In the genomic region with DNA sequence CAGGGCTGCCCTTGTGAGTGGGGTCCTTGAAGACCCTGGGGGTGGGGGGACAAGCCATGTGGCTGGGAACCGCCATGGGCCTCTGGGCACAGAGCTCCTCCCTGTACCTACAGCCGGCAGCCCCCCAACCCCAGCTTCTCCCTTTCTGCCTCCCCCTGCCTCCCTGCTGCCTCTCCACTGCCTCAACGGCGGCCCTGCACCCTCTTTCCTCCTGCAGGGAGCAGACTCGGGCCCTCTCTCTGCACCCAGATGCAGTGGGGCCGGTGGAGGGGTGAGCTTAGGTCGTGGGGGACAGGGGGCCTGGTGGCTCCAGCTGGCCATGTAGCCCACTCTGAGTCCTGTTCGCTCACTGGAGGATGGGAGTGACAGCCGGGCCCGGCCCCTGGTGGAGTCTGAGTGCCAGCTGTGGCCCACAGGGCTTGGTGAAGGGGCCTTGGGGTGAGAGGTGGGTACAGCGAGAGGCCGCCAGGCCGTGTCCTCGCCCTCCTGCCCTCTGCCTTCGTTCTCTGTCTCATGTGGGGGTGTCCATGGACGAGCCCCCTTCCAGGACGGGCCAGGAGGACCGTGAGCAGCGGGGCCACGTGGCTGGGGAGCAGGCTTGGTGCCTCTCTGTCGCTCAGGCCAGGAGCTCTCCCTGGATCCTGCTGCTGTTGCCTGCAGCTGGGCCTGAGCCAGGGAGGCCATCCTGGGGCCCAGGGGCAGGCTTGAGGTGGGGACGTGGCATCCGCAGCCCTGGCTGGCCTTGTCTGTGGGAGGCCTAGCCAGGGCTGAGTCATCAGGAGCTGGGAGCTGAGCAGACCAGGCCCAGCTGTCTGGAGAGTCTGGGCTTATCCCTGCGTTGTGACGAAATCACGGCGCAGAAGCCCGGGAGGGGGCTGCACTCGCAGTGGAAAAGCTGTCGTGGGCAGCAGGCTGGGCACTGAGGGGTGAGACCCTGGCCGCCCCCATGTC, we compare ENCODE assay signal across 12 cellular contexts.
DNase-seq lines count a peak whose midpoint lies in the region; ATAC-seq, FAIRE-seq and TF ChIP-seq lines count a peak whose summit lies in the region.
"Had no signal": no experiment of that assay in that cellular context is flagged by ENCODE, and none has a peak within 500 bp of the region (broad histone marks: within the 10 kb centered on the region; RNA-seq: fewer than 3 reads in every experiment).

No MANE protein-coding gene starts in this region.

- no peaks in the 10 kb centered on the region for H3K36me3 ChIP-seq in brain microvascular endothelial cell (replicated peaks)

- no peaks in the 10 kb centered on the region for H3K4me1 Mint-ChIP-seq in CD14-positive monocyte
- H3K4me1 Mint-ChIP-seq: activated T-helper 17 cell treated with anti-CD3 and anti-CD28 coated beads, Interleukin-2, amount 50 U/mL, for 72 hours; B cell had no signal

- H3K9me3 Mint-ChIP-seq in CD14-positive monocyte: peaks cover 0 to 7% (median 3%) of the 10 kb centered on the region in 7 donors
- H3K9me3 Mint-ChIP-seq: activated T-helper 17 cell treated with anti-CD3 and anti-CD28 coated beads, Interleukin-2, amount 50 U/mL, for 72 hours had no signal

- peaks cover 23 to 37% (median 28%) of the 10 kb centered on the region in 3 donors for H3K27me3 Mint-ChIP-seq in CD14-positive monocyte (ENCODE audit: low read depth in 3 of 3)

- in situ Hi-C loops in brain microvascular endothelial cell (cut with HindIII; ENCODE audit: low pct_ligation_motif_present, low sequenced_read_pairs): no loop called here

- peak; percentile 92 for FAIRE-seq in urothelium cell line (lab: Jason Lieb, UNC)
- FAIRE-seq: keratinocyte had no signal

- DNase-seq in NCI-H82 (lab: John Stamatoyannopoulos, UW) (peak; percentile 66), NCI-H82 treated with DMSO at 0.1 percent for 48 hours (lab: John Stamatoyannopoulos, UW; ENCODE audit: unreplicated experiment) (no peak), brain microvascular endothelial cell (peak; percentile 94), kidney tubule cell (ENCODE audit: low spot score) (peak; percentile 80), urothelium cell line (ENCODE audit: low spot score) (peak; percentile 99), CD14-positive monocyte (ENCODE audit: low spot score) (no peak), DMS79 (lab: John Stamatoyannopoulos, UW) (no peak)
- DNase-seq: NCI-H524 treated with DMSO at 0.1 percent for 48 hours had no signal

- H3K4me3 Mint-ChIP-seq in CD14-positive monocyte: peak overlapping the region in 1 of 2 donors; percentile 83
- H3K4me3 Mint-ChIP-seq: activated T-helper 17 cell treated with anti-CD3 and anti-CD28 coated beads, Interleukin-2, amount 50 U/mL, for 72 hours; B cell had no signal

- H3K4me3 ChIP-seq in brain microvascular endothelial cell (ENCODE audit: low read depth, low read length): no peak overlapping the region

- peaks cover 8% of the 10 kb centered on the region for H3K27me3 ChIP-seq in brain microvascular endothelial cell (replicated peaks)

- ATAC-seq in GM21381 (IDR thresholded peaks at IDR 0.05; ENCODE audit: unreplicated experiment): no peak
- ATAC-seq: activated T-helper 17 cell treated with anti-CD3 and anti-CD28 coated beads, Interleukin-2, amount 50 U/mL, for 72 hours had no signal

- intact Hi-C loops in CD14-positive monocyte (cut with micrococcal nuclease): no loop called here

- H3K27ac Mint-ChIP-seq in CD14-positive monocyte: no peak overlapping the region
- H3K27ac Mint-ChIP-seq: activated T-helper 17 cell treated with anti-CD3 and anti-CD28 coated beads, Interleukin-2, amount 50 U/mL, for 72 hours; B cell had no signal

- H3K27ac ChIP-seq in brain microvascular endothelial cell: peak overlapping the region; percentile 72

- peak; percentile 9 for TF ChIP-seq CTCF in brain microvascular endothelial cell (IDR thresholded peaks at IDR 0.05; ENCODE audit: low read depth, low read length, missing control alignments)
- TF ChIP-seq CTCF in CD14-positive monocyte (IDR thresholded peaks at IDR 0.05): no peak

- no peaks in the 10 kb centered on the region for H3K36me3 Mint-ChIP-seq in CD14-positive monocyte

Comparison
In these comparisons a context has a peak if more than half of its experiments do, and no peak if none do; other contexts are left out.
1. DNase-seq: peak in NCI-H82 (single experiment), brain microvascular endothelial cell (single experiment), kidney tubule cell (single experiment) and urothelium cell line (single experiment); none in NCI-H82 treated with DMSO at 0.1 percent for 48 hours (single experiment), CD14-positive monocyte (single experiment) and DMS79 (single experiment).